Comparison of ENCODE assay signal across 7 cellular contexts in the genomic region with DNA sequence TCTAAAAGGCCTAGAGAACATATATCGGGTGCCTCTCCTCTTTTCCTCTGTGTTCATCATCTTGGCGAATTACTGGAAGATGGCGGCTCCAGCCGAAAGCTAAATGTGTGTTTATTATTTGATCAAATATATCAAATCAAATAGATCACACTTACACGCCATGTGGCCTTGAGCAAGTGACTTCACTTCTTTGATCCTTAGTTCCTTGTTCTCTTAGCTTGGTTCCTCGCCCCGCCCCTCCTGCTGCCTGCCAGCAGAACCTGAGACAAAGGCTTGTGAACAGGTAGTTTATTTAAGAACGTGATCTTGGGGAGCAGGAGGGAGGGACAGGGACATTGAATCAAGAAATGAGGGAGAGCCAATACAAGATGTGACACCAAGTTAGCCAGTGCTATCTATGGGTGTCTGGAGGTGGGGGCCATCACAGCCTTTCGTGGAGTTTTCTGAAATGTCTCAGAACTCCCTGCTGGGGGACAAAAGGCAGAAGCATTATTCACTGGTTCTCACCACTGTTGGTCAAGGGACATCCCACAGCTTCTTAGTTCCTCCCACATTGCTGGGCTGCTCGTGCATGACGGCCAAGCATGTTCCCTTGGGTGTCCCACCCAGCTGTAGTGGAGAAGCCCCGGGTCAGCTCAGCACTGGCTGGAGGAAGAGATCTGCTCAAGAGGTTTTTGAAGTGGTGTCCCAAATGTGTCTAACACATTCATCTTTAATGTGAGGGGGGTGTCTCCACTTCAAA. TPM values are rescaled to one million over a fixed set of nuclear protein-coding genes. Genes with fewer than 3 reads are reported as not detected.
DNase-seq lines count a peak whose midpoint lies in the region; ATAC-seq, FAIRE-seq and TF ChIP-seq lines count a peak whose summit lies in the region.

No MANE protein-coding gene starts in this region.

- no peak for FAIRE-seq in frontal cortex (lab: Jason Lieb, UNC)

- no peaks in the 10 kb centered on the region for H3K9me3 ChIP-seq in heart left ventricle
- H3K9me3 ChIP-seq in testis = no peaks in the 10 kb centered on the region

- no peaks in the 10 kb centered on the region for H3K27me3 ChIP-seq in heart left ventricle
- H3K27me3 ChIP-seq in testis = no peaks in the 10 kb centered on the region

- H3K36me3 ChIP-seq in heart left ventricle (no peaks in the 10 kb centered on the region), testis (ENCODE audit: low read depth, missing control alignments) (no peaks in the 10 kb centered on the region)

- ATAC-seq in GM19463 (IDR thresholded peaks at IDR 0.05; ENCODE audit: unreplicated experiment) (peak; percentile 83), HG03565 (IDR thresholded peaks at IDR 0.05; ENCODE audit: unreplicated experiment) (peak; percentile 41), heart left ventricle (peak; percentile 25 to 62 (median 45))

- intact Hi-C loops in heart left ventricle (cut with DNase I) = loop anchor here in 5 of 10 donors (5.0 to 10.0 kb wide), 3 partner anchors 33 to 175 kb away; a partner anchor contains a TSS
- intact Hi-C loops in testis (cut with DNase I; ENCODE audit: low total_unique reads) = no loop called here

- no peak for TF ChIP-seq POLR2A in heart left ventricle (IDR thresholded peaks at IDR 0.05)
- TF ChIP-seq POLR2A in testis (IDR thresholded peaks at IDR 0.05) = no peak

- peaks cover 10 to 54% (median 38%) of the 10 kb centered on the region in 12 donors for H3K4me1 ChIP-seq in heart left ventricle
- peaks cover 26% of the 10 kb centered on the region for H3K4me1 ChIP-seq in testis

- DNase-seq in heart left ventricle = peak; percentile 69 to 87 (median 74)
- peak; percentile 56 for DNase-seq in testis
- DNase-seq in NAMALWA (ENCODE audit: low spot score) = no peak
- no peak for DNase-seq in NCI-H1417 (lab: John Stamatoyannopoulos, UW)
- DNase-seq in frontal cortex (ENCODE audit: low spot score in 2 of 2) = no peak

- 71 to 78% (median 75%) methylated on average over 12 of the region's 12 CpGs for WGBS in heart left ventricle, 4 donors
- WGBS in testis, 2 donors = 58 to 69% methylated on average over 12 of the region's 12 CpGs

- no peak overlapping the region for H3K4me3 ChIP-seq in heart left ventricle
- H3K4me3 ChIP-seq in testis = no peak overlapping the region

- TF ChIP-seq CTCF in heart left ventricle (IDR thresholded peaks at IDR 0.05) (no peak), testis (IDR thresholded peaks at IDR 0.05) (no peak)

- H3K27ac ChIP-seq in heart left ventricle (peak overlapping the region in 8 of 12 donors; percentile 21 to 63 (median 54)), testis (peak overlapping the region in 1 of 2 donors; percentile 46)

RNA-seq across cellular contexts. Expression of a gene that starts 44.9 kb away (rescaled TPM):
- total RNA-seq in heart left ventricle (10 to 100 TPM in 2 of 9 donors, 1 to 10 TPM in 7; 4.2 to 15.2 (median 6.4) TPM), testis (10 to 100 TPM; 13.5 to 14.2 TPM), frontal cortex (24.1 TPM)
- polyA plus RNA-seq in heart left ventricle (1 to 10 TPM; 1.2 to 6.8 TPM), testis (ENCODE audit: insufficient read depth, low read depth, low replicate concordance) (11.0 TPM)

Comparison
In these comparisons a context has a peak if more than half of its experiments do, and no peak if none do; other contexts are left out.
1. DNase-seq: peak in heart left ventricle (5 of 5) and testis (single experiment); none in NAMALWA (single experiment), NCI-H1417 (0 of 3) and frontal cortex (0 of 2).
2. Peak in every context shown above with its lines, with median percentiles within 50 percentile points of each other: ATAC-seq.